In genomic region chr1:25874635-25875153, GRCh38 we compare ENCODE assay signal across 8 cellular contexts. TPM values are rescaled to one million over a fixed set of nuclear protein-coding genes. Genes with fewer than 3 reads are reported as not detected.
DNase-seq lines count a peak whose midpoint lies in the region; ATAC-seq and TF ChIP-seq lines count a peak whose summit lies in the region.

No MANE protein-coding gene starts in this region.

- no peak for ATAC-seq in natural killer cell
- ATAC-seq in HG03571 (IDR thresholded peaks at IDR 0.05; ENCODE audit: unreplicated experiment) = no peak

- POLR2A ChIA-PET in AG04449 (lab: Yijun Ruan, JAX) = interaction anchor here (0.9 to 1.7 kb wide), 2 partner anchors 9 to 55 kb away, joined by 3 to 7 read pairs; partner anchors contain the start of gene MTFR1L

- peak overlapping the region; percentile 73; the same call in 1 of the 2 replicates for H3K4me2 ChIP-seq in KMS-11

- H3K4me3 Mint-ChIP-seq in dendritic cell treated with granulocyte-macrophage colony-stimulating factor and Interleukin-4, amounts not matched to agents 40 ng/mL and 50 ng/mL, for 4 days = peak overlapping the region; percentile 88
- H3K4me3 Mint-ChIP-seq in natural killer cell = peak overlapping the region; percentile 83

- intact Hi-C loops in dendritic cell treated with granulocyte-macrophage colony-stimulating factor and Interleukin-4, amounts not matched to agents 40 ng/mL and 50 ng/mL, for 4 days (cut with micrococcal nuclease) = no loop called here
- intact Hi-C loops in natural killer cell (cut with micrococcal nuclease) (no loop called here), posterior cingulate gyrus (cut with DNase I) (no loop called here)

- H3K27me3 Mint-ChIP-seq in dendritic cell treated with granulocyte-macrophage colony-stimulating factor and Interleukin-4, amounts not matched to agents 40 ng/mL and 50 ng/mL, for 4 days = peaks cover 12% of the 10 kb centered on the region
- H3K27me3 Mint-ChIP-seq in natural killer cell (ENCODE audit: low read depth in 2 of 2) = no peaks in the 10 kb centered on the region

- CTCF ChIA-PET in AG04449 (lab: Yijun Ruan, JAX) = interaction anchor here (1.0 to 3.9 kb wide), 12 partner anchors 10 to 161 kb away, joined by 3 to 24 read pairs (median 4); partner anchors contain the start of gene PAFAH2

- 0 out of 2 replicates have a peak, but pooled peaks cover 4% of the 10 kb centered on the region for H3K27me3 ChIP-seq in KMS-11 (ENCODE audit: insufficient read depth, low read depth)

- H3K4me1 Mint-ChIP-seq in dendritic cell treated with granulocyte-macrophage colony-stimulating factor and Interleukin-4, amounts not matched to agents 40 ng/mL and 50 ng/mL, for 4 days (ENCODE audit: low read depth) = peaks cover 56% of the 10 kb centered on the region
- peaks cover 0 to 16% of the 10 kb centered on the region in 2 donors for H3K4me1 Mint-ChIP-seq in natural killer cell

- H3K27ac ChIP-seq in KMS-11 = no peak overlapping the region

- peak overlapping the region; percentile 76 for H2AFZ ChIP-seq in KMS-11 (ENCODE audit: low read depth)

- no peaks in the 10 kb centered on the region for H3K79me2 ChIP-seq in KMS-11 (ENCODE audit: insufficient read depth, low read depth)

- no peak overlapping the region for H3K9ac ChIP-seq in KMS-11

- H3K36me3 Mint-ChIP-seq in dendritic cell treated with granulocyte-macrophage colony-stimulating factor and Interleukin-4, amounts not matched to agents 40 ng/mL and 50 ng/mL, for 4 days (ENCODE audit: low read depth) = peaks cover 3% of the 10 kb centered on the region
- no peaks in the 10 kb centered on the region for H3K36me3 Mint-ChIP-seq in natural killer cell

- H3K4me3 ChIP-seq in AG04449 (ENCODE audit: low read depth, low read length) (peak overlapping the region; percentile 74), KMS-11 (IDR thresholded peaks at IDR 0.05; ENCODE audit: insufficient read depth, low read depth, low read length) (peak overlapping the region; percentile 83)

- TF ChIP-seq CTCF in AG04449 (IDR thresholded peaks at IDR 0.05; ENCODE audit: insufficient read depth, low read length, missing control alignments) (no peak), KMS-11 (conservative IDR thresholded peaks at IDR 0.05; ENCODE audit: low read depth, low read length) (no peak), natural killer cell (IDR thresholded peaks at IDR 0.05) (no peak)

- no peaks in the 10 kb centered on the region for H4K20me1 ChIP-seq in KMS-11 (ENCODE audit: insufficient read depth)

- H3K4me1 ChIP-seq in KMS-11 (ENCODE audit: low read depth, poor library complexity, severe bottlenecking) = peaks cover 17% of the 10 kb centered on the region

- H3K36me3 ChIP-seq in KMS-11 (ENCODE audit: insufficient read depth) = no peaks in the 10 kb centered on the region

- no peaks in the 10 kb centered on the region for H3K9me3 Mint-ChIP-seq in dendritic cell treated with granulocyte-macrophage colony-stimulating factor and Interleukin-4, amounts not matched to agents 40 ng/mL and 50 ng/mL, for 4 days
- no peaks in the 10 kb centered on the region for H3K9me3 Mint-ChIP-seq in natural killer cell

- DNase-seq in AG04449 (ENCODE audit: low read depth, low spot score) (no peak), natural killer cell (no peak), posterior cingulate gyrus (no peak), midbrain (lab: John Stamatoyannopoulos, UW) (no peak)
- no peak for DNase-seq in activated effector memory CD4-positive, alpha-beta T cell treated with Interleukin-2 at 50 U/mL for 16 hours

- peak overlapping the region; percentile 72 for H3K27ac Mint-ChIP-seq in dendritic cell treated with granulocyte-macrophage colony-stimulating factor and Interleukin-4, amounts not matched to agents 40 ng/mL and 50 ng/mL, for 4 days
- H3K27ac Mint-ChIP-seq in natural killer cell = peak overlapping the region in 1 of 2 donors; percentile 86

RNA-seq across cellular contexts. Expression of gene PAQR7, which starts 0.8 kb away (rescaled TPM):
- total RNA-seq in natural killer cell = 1 to 10 TPM; 2.9 to 3.6 (median 3.0) TPM

RNA-seq across cellular contexts. Expression of gene AUNIP, which starts 15.4 kb away (rescaled TPM):
- total RNA-seq in natural killer cell = under 1 TPM; 0.16 to 0.50 (median 0.20) TPM

RNA-seq across cellular contexts. Expression of gene STMN1, which starts 31.5 kb away (rescaled TPM):
- total RNA-seq in natural killer cell = 10 to 100 TPM; 26.6 to 41.0 (median 35.2) TPM

RNA-seq across cellular contexts. Expression of gene MTFR1L, which starts 54.9 kb away (rescaled TPM):
- total RNA-seq in natural killer cell = 10 to 100 TPM; 33.4 to 39.0 (median 39.0) TPM
